Comparison of ENCODE assay signal across 8 cellular contexts in genomic region chr18:23689616-23690504, GRCh38. TPM values are rescaled to one million over a fixed set of nuclear protein-coding genes. Genes with fewer than 3 reads are reported as not detected.
DNase-seq lines count a peak whose midpoint lies in the region; ATAC-seq and TF ChIP-seq lines count a peak whose summit lies in the region.

No MANE protein-coding gene starts in this region.

- TF ChIP-seq RAD21 in HCT116 (IDR thresholded peaks at IDR 0.05; ENCODE audit: low read depth), result no peak

- H2AFZ ChIP-seq in HCT116 (ENCODE audit: low read depth, low read length, poor library complexity, severe bottlenecking), result no peak overlapping the region

- H3K9me2 ChIP-seq in HCT116 (ENCODE audit: insufficient read depth), result no peaks in the 10 kb centered on the region

- H3K36me3 ChIP-seq in HCT116 (ENCODE audit: control insufficient read depth in 1 of 2, insufficient read depth in 2 of 2, low read length in 2 of 2), result no peaks in the 10 kb centered on the region

- BruUV-seq in HCT116 (replicated peaks; lab: Mats Ljungman, UMichigan), result no TSS peak

- DNase-seq in AG04449 (ENCODE audit: low read depth, low spot score) (no peak), HCT116 (ENCODE audit: low read depth, low spot score) (no peak), left cardiac atrium (peak; percentile 26), retina (peak; percentile 71), SW 1271 (lab: John Stamatoyannopoulos, UW) (no peak), NCI-H1694 (lab: John Stamatoyannopoulos, UW) (no peak)
- peak; percentile 25 to 39 for DNase-seq in activated T-cell treated with anti-CD3 and anti-CD28 coated beads, Interleukin-2, amount 50 U/mL, for 48 hours
- DNase-seq in NK-92 treated with Interleukin-12 subunit alpha and Interleukin-12 subunit beta, amount 100 ng/mL, for 24 hours (lab: John Stamatoyannopoulos, UW), result no peak

- no peaks in the 10 kb centered on the region for H4K20me1 ChIP-seq in HCT116 (ENCODE audit: insufficient read depth)

- H3K4me2 ChIP-seq in HCT116 (ENCODE audit: low read length), result peak overlapping the region; percentile 92

- ATAC-seq in HCT116, result no peak; the same call in 1 of the 2 replicates
- ATAC-seq in left cardiac atrium, result peak; percentile 61 to 63

- no peak overlapping the region; the same call in 1 of the 2 replicates for H3K27ac ChIP-seq in HCT116 (ENCODE audit: low read depth, low read length)

- H3K9me3 ChIP-seq in HCT116 (ENCODE audit: control insufficient read depth in 1 of 2, insufficient read depth in 1 of 2, low read depth in 1 of 2, low read length in 2 of 2), result no peaks in the 10 kb centered on the region

- intact Hi-C loops in HCT116 (cut with micrococcal nuclease), result no loop called here
- intact Hi-C loops in left cardiac atrium (cut with DNase I), result no loop called here

- H3K4me1 ChIP-seq in HCT116 (ENCODE audit: control insufficient read depth in 1 of 2, insufficient read depth in 2 of 2, low read length in 2 of 2), result peaks cover 16 to 33% of the 10 kb centered on the region in 2 experiments

- H3K79me2 ChIP-seq in HCT116 (ENCODE audit: insufficient read depth, low read length), result no peaks in the 10 kb centered on the region

- TF ChIP-seq CTCF in AG04449 (IDR thresholded peaks at IDR 0.05; ENCODE audit: insufficient read depth, low read length, missing control alignments) (no peak), HCT116 (IDR thresholded peaks at IDR 0.05 in 2 of 3, conservative IDR thresholded peaks at IDR 0.05 in 1 of 3; ENCODE audit: borderline replicate concordance in 1 of 3, insufficient read depth in 1 of 3, low read depth in 2 of 3, low read length in 2 of 3) (no peak)

- H3K4me3 ChIP-seq in AG04449 (ENCODE audit: low read depth, low read length) (peak overlapping the region; percentile 52), HCT116 (replicated peaks in 1 of 2; ENCODE audit: low read depth in 1 of 2, low read length in 2 of 2) (peak overlapping the region; percentile 28 to 58)

- RAD21 ChIA-PET in HCT116 (lab: Charles Lee; ENCODE audit: low non-redundant PET in 1 of 2, low total read pairs in 2 of 2, uncharacterized antibody in 2 of 2, unreplicated experiment in 2 of 2), result no interaction called here

- CTCF ChIA-PET in AG04449 (lab: Yijun Ruan, JAX) (interaction anchor here (1.9 kb wide), 1 partner anchor 13 kb away, joined by 9 read pairs; no protein-coding TSS in a partner anchor), HCT116 (lab: Charles Lee) (no interaction called here)

- H3K27me3 ChIP-seq in HCT116 (ENCODE audit: insufficient read depth, low read length), result no peaks in the 10 kb centered on the region

- TF ChIP-seq POLR2A in HCT116 (IDR thresholded peaks at IDR 0.05; ENCODE audit: borderline replicate concordance, extremely low read depth, insufficient read depth, insufficient read length), result no peak

- peak overlapping the region; percentile 56 for H3K9ac ChIP-seq in HCT116 (ENCODE audit: low read length)

- POLR2A ChIA-PET in AG04449 (lab: Yijun Ruan, JAX), result no interaction called here
- POLR2A ChIA-PET in HCT116 (lab: Charles Lee), result no interaction called here

TF ChIP-seq in HCT116, 20 proteins besides CTCF, POLR2A, EP300 and RAD21:
- no peak for TF ChIP-seq REST (IDR thresholded peaks at IDR 0.05; ENCODE audit: low read depth)
- no peak for TF ChIP-seq CBX3 (IDR thresholded peaks at IDR 0.05; ENCODE audit: low read depth)
- TF ChIP-seq ATF3 (IDR thresholded peaks at IDR 0.05), result no peak
- no peak for TF ChIP-seq POLR2AphosphoS5 (IDR thresholded peaks at IDR 0.05; ENCODE audit: low read depth, low read length)
- TF ChIP-seq MAX (IDR thresholded peaks at IDR 0.05), result no peak
- no peak for TF ChIP-seq ZBTB33 (IDR thresholded peaks at IDR 0.05; ENCODE audit: extremely low read depth, insufficient replicate concordance, low read length)
- TF ChIP-seq EZH2phosphoT487 (IDR thresholded peaks at IDR 0.05; ENCODE audit: borderline replicate concordance), result no peak
- no peak for TF ChIP-seq EZH2 (IDR thresholded peaks at IDR 0.05)
- TF ChIP-seq EGR1 (IDR thresholded peaks at IDR 0.05; ENCODE audit: low read depth), result no peak
- no peak for TF ChIP-seq ZNF274 (IDR thresholded peaks at IDR 0.05; ENCODE audit: low read depth, low read length)
- no peak for TF ChIP-seq FOSL1 (IDR thresholded peaks at IDR 0.05; ENCODE audit: low read depth)
- no peak for TF ChIP-seq SRF (IDR thresholded peaks at IDR 0.05; ENCODE audit: low read depth)
- TF ChIP-seq TCF7L2 (IDR thresholded peaks at IDR 0.05; ENCODE audit: borderline replicate concordance, extremely low read depth, insufficient read depth, insufficient read length), result no peak
- TF ChIP-seq SIN3A (IDR thresholded peaks at IDR 0.05; ENCODE audit: low read depth), result no peak
- no peak for TF ChIP-seq YY1 (IDR thresholded peaks at IDR 0.05; ENCODE audit: extremely low read depth, insufficient replicate concordance, low read depth, low read length)
- TF ChIP-seq JUND (IDR thresholded peaks at IDR 0.05), result no peak
- no peak for TF ChIP-seq CEBPB (IDR thresholded peaks at IDR 0.05; ENCODE audit: low read depth)
- no peak for TF ChIP-seq ZFX (IDR thresholded peaks at IDR 0.05)

RNA-seq across cellular contexts. Expression of gene LAMA3, which starts 0.6 kb away (rescaled TPM):
- total RNA-seq in HCT116 (2021; ENCODE audit: unreplicated experiment), result 5.6 TPM
- polyA plus RNA-seq in HCT116 (2012), result 6.4 and 7.0 TPM in 2 replicates
- total RNA-seq in left cardiac atrium, result 1 to 10 TPM; 5.6 to 6.7 TPM

RNA-seq across cellular contexts. Expression of gene ANKRD29, which starts 27.1 kb away (rescaled TPM):
- total RNA-seq in HCT116 (2021; ENCODE audit: unreplicated experiment), result 8.8 TPM
- 5.8 and 6.8 TPM in 2 replicates for polyA plus RNA-seq in HCT116 (2012)
- total RNA-seq in left cardiac atrium, result 1 to 10 TPM; 4.7 to 8.5 TPM

Comparison
In these comparisons a context has a peak if more than half of its experiments do, and no peak if none do; other contexts are left out.
1. DNase-seq: peak in activated T-cell treated with anti-CD3 and anti-CD28 coated beads, Interleukin-2, amount 50 U/mL, for 48 hours (2 of 2), left cardiac atrium (single experiment) and retina (single experiment); none in AG04449 (single experiment), HCT116 (single experiment), SW 1271 (0 of 2), NK-92 treated with Interleukin-12 subunit alpha and Interleukin-12 subunit beta, amount 100 ng/mL, for 24 hours (single experiment) and NCI-H1694 (single experiment).